ENCODE assay signal across 1 cellular context in genomic region chr11:65501530-65502273, GRCh38.
TF ChIP-seq lines count a peak whose summit lies in the region.

No MANE protein-coding gene starts in this region.

TF ChIP-seq in HepG2, 621 proteins besides CTCF, POLR2A, EP300 and RAD21 (continued from another document):
- no peak for TF ChIP-seq KDM5A (IDR thresholded peaks at IDR 0.05; ENCODE audit: borderline replicate concordance, low read length)
- TF ChIP-seq RARG (CRISPR knock-in tag; IDR thresholded peaks at IDR 0.05; ENCODE audit: low read depth): no peak
- no peak for TF ChIP-seq HOXA5 (CRISPR knock-in tag; IDR thresholded peaks at IDR 0.05)
- TF ChIP-seq TCF7 (IDR thresholded peaks at IDR 0.05; ENCODE audit: low read depth): no peak
- peak; percentile 21; the same call in 1 of the 2 replicates for TF ChIP-seq SAP130 (CRISPR knock-in tag; IDR thresholded peaks at IDR 0.05; ENCODE audit: low read depth)
- no peak for TF ChIP-seq CEBPB (IDR thresholded peaks at IDR 0.05; ENCODE audit: borderline replicate concordance, low read depth, low read length)
- TF ChIP-seq, protein P1, sequence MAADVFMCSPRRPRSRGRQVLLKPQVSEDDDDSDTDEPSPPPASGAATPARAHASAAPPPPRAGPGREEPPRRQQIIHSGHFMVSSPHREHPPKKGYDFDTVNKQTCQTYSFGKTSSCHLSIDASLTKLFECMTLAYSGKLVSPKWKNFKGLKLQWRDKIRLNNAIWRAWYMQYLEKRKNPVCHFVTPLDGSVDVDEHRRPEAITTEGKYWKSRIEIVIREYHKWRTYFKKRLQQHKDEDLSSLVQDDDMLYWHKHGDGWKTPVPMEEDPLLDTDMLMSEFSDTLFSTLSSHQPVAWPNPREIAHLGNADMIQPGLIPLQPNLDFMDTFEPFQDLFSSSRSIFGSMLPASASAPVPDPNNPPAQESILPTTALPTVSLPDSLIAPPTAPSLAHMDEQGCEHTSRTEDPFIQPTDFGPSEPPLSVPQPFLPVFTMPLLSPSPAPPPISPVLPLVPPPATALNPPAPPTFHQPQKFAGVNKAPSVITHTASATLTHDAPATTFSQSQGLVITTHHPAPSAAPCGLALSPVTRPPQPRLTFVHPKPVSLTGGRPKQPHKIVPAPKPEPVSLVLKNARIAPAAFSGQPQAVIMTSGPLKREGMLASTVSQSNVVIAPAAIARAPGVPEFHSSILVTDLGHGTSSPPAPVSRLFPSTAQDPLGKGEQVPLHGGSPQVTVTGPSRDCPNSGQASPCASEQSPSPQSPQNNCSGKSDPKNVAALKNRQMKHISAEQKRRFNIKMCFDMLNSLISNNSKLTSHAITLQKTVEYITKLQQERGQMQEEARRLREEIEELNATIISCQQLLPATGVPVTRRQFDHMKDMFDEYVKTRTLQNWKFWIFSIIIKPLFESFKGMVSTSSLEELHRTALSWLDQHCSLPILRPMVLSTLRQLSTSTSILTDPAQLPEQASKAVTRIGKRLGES (CRISPR knock-in tag; IDR thresholded peaks at IDR 0.05; ENCODE audit: borderline replicate concordance): no peak
- TF ChIP-seq MTA3 (CRISPR knock-in tag; IDR thresholded peaks at IDR 0.05): no peak
- TF ChIP-seq ELF4 (CRISPR knock-in tag; IDR thresholded peaks at IDR 0.05; ENCODE audit: borderline replicate concordance): no peak
- TF ChIP-seq, protein P2, sequence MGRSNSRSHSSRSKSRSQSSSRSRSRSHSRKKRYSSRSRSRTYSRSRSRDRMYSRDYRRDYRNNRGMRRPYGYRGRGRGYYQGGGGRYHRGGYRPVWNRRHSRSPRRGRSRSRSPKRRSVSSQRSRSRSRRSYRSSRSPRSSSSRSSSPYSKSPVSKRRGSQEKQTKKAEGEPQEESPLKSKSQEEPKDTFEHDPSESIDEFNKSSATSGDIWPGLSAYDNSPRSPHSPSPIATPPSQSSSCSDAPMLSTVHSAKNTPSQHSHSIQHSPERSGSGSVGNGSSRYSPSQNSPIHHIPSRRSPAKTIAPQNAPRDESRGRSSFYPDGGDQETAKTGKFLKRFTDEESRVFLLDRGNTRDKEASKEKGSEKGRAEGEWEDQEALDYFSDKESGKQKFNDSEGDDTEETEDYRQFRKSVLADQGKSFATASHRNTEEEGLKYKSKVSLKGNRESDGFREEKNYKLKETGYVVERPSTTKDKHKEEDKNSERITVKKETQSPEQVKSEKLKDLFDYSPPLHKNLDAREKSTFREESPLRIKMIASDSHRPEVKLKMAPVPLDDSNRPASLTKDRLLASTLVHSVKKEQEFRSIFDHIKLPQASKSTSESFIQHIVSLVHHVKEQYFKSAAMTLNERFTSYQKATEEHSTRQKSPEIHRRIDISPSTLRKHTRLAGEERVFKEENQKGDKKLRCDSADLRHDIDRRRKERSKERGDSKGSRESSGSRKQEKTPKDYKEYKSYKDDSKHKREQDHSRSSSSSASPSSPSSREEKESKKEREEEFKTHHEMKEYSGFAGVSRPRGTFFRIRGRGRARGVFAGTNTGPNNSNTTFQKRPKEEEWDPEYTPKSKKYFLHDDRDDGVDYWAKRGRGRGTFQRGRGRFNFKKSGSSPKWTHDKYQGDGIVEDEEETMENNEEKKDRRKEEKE (IDR thresholded peaks at IDR 0.05): no peak
- TF ChIP-seq, protein P3, sequence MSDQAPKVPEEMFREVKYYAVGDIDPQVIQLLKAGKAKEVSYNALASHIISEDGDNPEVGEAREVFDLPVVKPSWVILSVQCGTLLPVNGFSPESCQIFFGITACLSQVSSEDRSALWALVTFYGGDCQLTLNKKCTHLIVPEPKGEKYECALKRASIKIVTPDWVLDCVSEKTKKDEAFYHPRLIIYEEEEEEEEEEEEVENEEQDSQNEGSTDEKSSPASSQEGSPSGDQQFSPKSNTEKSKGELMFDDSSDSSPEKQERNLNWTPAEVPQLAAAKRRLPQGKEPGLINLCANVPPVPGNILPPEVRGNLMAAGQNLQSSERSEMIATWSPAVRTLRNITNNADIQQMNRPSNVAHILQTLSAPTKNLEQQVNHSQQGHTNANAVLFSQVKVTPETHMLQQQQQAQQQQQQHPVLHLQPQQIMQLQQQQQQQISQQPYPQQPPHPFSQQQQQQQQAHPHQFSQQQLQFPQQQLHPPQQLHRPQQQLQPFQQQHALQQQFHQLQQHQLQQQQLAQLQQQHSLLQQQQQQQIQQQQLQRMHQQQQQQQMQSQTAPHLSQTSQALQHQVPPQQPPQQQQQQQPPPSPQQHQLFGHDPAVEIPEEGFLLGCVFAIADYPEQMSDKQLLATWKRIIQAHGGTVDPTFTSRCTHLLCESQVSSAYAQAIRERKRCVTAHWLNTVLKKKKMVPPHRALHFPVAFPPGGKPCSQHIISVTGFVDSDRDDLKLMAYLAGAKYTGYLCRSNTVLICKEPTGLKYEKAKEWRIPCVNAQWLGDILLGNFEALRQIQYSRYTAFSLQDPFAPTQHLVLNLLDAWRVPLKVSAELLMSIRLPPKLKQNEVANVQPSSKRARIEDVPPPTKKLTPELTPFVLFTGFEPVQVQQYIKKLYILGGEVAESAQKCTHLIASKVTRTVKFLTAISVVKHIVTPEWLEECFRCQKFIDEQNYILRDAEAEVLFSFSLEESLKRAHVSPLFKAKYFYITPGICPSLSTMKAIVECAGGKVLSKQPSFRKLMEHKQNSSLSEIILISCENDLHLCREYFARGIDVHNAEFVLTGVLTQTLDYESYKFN (CRISPR knock-in tag; conservative IDR thresholded peaks at IDR 0.05): no peak
- peak; percentile 13; the same call in 1 of the 2 replicates for TF ChIP-seq TAF1 (CRISPR knock-in tag; IDR thresholded peaks at IDR 0.05)
- TF ChIP-seq CCAR2 (optimal IDR thresholded peaks at IDR 0.05; ENCODE audit: low read depth, low read length): no peak
- no peak for TF ChIP-seq NPAS2 (CRISPR knock-in tag; IDR thresholded peaks at IDR 0.05; ENCODE audit: borderline replicate concordance)
